Comparison of ENCODE assay signal across 9 cellular contexts in the genomic region with DNA sequence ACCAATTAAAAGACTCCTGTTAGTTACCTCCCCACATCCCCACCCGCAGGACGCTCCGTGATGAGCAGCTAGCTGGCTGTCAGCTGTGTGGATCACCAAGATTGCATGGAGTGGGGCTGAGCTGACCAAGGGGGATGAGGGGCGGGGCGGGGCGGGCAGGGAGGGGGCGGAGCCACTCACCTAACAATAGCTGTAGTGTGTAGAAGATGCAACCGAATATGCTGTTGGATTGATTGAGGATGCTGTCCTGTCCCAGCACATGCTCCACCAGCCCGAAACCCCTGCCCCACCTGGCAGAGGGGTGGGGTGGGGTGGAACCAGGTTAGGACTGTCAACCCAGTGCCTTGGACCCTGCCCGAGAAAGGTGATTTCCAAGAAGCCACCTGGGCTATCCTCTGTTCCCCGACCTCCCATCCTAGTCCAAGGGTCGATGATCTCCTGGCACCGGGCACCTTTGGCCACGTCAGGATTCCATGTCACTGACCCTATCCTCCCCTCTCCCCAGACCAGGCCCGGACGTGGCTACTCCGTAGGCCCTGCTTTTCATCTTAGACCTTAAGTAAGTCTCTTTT. TPM values are rescaled to one million over a fixed set of nuclear protein-coding genes. Genes with fewer than 3 reads are reported as not detected.
A peak's percentile ranks its signal among the peaks of the same experiment; 100 is the strongest.
DNase-seq lines count a peak whose midpoint lies in the region; ATAC-seq and TF ChIP-seq lines count a peak whose summit lies in the region.
"Had no signal": no experiment of that assay in that cellular context is flagged by ENCODE, and none has a peak within 500 bp of the region (broad histone marks: within the 10 kb centered on the region; RNA-seq: fewer than 3 reads in every experiment).

No MANE protein-coding gene starts in this region.

- peak overlapping the region; percentile 96 for H3K9ac ChIP-seq in IMR-90 (ENCODE audit: low read depth, low read length)

- peak overlapping the region in 1 of 2 experiments; percentile 3; a peak in 1 of 4 replicates for H4K8ac ChIP-seq in IMR-90 (ENCODE audit: low read depth in 2 of 2, low read length in 2 of 2)

- peak overlapping the region; percentile 98 for H3K4me2 ChIP-seq in IMR-90 (ENCODE audit: low read depth, low read length)

- BruUV-seq in IMR-90 (replicated peaks; lab: Mats Ljungman, UMichigan): no TSS peak

- no peak overlapping the region; the same call in 1 of the 2 replicates for H3K56ac ChIP-seq in IMR-90 (ENCODE audit: extremely low read depth, insufficient read depth, low read length)

- H2BK20ac ChIP-seq in IMR-90 (ENCODE audit: low read depth, low read length): no peak overlapping the region

- H3K14ac ChIP-seq in IMR-90 (replicated peaks; ENCODE audit: low read depth, low read length): peak overlapping the region; percentile 96

- H3K36me3 ChIP-seq in IMR-90 (ENCODE audit: control insufficient read depth, insufficient read depth, low read length) (peaks cover 21% of the 10 kb centered on the region), gastrocnemius medialis (peaks cover 0 to 10% of the 10 kb centered on the region in 2 donors)

- TF ChIP-seq CTCF in IMR-90 (conservative IDR thresholded peaks at IDR 0.05; ENCODE audit: low read depth, low read length) (no peak), WI38 (IDR thresholded peaks at IDR 0.05; ENCODE audit: low read depth, low read length) (no peak), gastrocnemius medialis (IDR thresholded peaks at IDR 0.05 in 4 of 5, conservative IDR thresholded peaks at IDR 0.05 in 1 of 5) (no peak)

- peaks cover 34 to 64% of the 10 kb centered on the region in 2 experiments; a peak in 3 of 4 replicates for H3K79me1 ChIP-seq in IMR-90 (ENCODE audit: low read depth in 1 of 2, low read length in 2 of 2)

- H3K9me3 ChIP-seq in IMR-90 (ENCODE audit: control insufficient read depth, insufficient read depth, low read length) (no peaks in the 10 kb centered on the region), gastrocnemius medialis (no peaks in the 10 kb centered on the region)
- H3K9me3 ChIP-seq: SJSA1 had no signal

- peak overlapping the region; percentile 48 for H4K5ac ChIP-seq in IMR-90 (ENCODE audit: low read depth, low read length)

- H2AK9ac ChIP-seq in IMR-90 (replicated peaks; ENCODE audit: low read depth, low read length, poor library complexity): peak overlapping the region; percentile 99

- H3K18ac ChIP-seq in IMR-90 (ENCODE audit: low read depth, low read length): no peak overlapping the region

- peaks cover 3% of the 10 kb centered on the region for H3K4me1 ChIP-seq in IMR-90 (ENCODE audit: control insufficient read depth, insufficient read depth, low read length)
- H3K4me1 ChIP-seq in gastrocnemius medialis: peaks cover 8 to 13% of the 10 kb centered on the region in 2 donors

- no peak for TF ChIP-seq RAD21 in IMR-90 (IDR thresholded peaks at IDR 0.05; ENCODE audit: low read length)

- CTCF ChIA-PET in IMR-90 (lab: Yijun Ruan, JAX): no interaction called here

- POLR2A ChIA-PET in IMR-90 (lab: Charles Lee; ENCODE audit: unreplicated experiment): no interaction called here

- TF ChIP-seq POLR2A in IMR-90 (IDR thresholded peaks at IDR 0.05; ENCODE audit: low read depth, low read length) (no peak), gastrocnemius medialis (IDR thresholded peaks at IDR 0.05) (no peak)

- peak overlapping the region; percentile 56 for H2BK5ac ChIP-seq in IMR-90 (ENCODE audit: low read depth, low read length, poor library complexity, severe bottlenecking)

- intact Hi-C loops in IMR-90 (cut with micrococcal nuclease) (loop anchor here (5.0 kb wide), 1 partner anchor 61 kb away; a partner anchor contains a TSS), head of caudate nucleus (cut with DNase I) (loop anchor here (10.0 kb wide), 1 partner anchor 108 kb away; a partner anchor contains a TSS), gastrocnemius medialis (cut with DNase I; ENCODE audit: low total_unique reads) (no loop called here)

- no peak overlapping the region for H2BK15ac ChIP-seq in IMR-90 (ENCODE audit: low read depth, low read length)

- peaks cover 17% of the 10 kb centered on the region for H4K20me1 ChIP-seq in IMR-90 (ENCODE audit: insufficient read depth, low read length)

- dilution Hi-C loops in IMR-90 (cut with HindIII; ENCODE audit: low sequenced_read_pairs, unreplicated experiment): no loop called here

- peak overlapping the region; percentile 91 for H3K4me3 ChIP-seq in IMR-90 (ENCODE audit: insufficient read depth, low read depth, low read length)
- peak overlapping the region; percentile 76 for H3K4me3 ChIP-seq in WI38 (ENCODE audit: low read depth, low read length)
- peak overlapping the region in 3 of 4 donors; percentile 74 to 79 (median 75) for H3K4me3 ChIP-seq in gastrocnemius medialis

- no peak overlapping the region for H2BK120ac ChIP-seq in IMR-90 (ENCODE audit: low read depth, low read length)

- H4K91ac ChIP-seq in IMR-90 (ENCODE audit: insufficient read depth, low read depth, low read length): no peak overlapping the region

- DNase-seq in COLO829 (ENCODE audit: low spot score) (peak; percentile 84), IMR-90 (peak; percentile 38), head of caudate nucleus (peak in 26 of 42 donors; percentile 29 to 73 (median 52)), gastrocnemius medialis (no peak), NCI-H1436 treated with DMSO at 0.1 percent for 48 hours (lab: John Stamatoyannopoulos, UW) (no peak)

- peak overlapping the region; percentile 83 for H3K4ac ChIP-seq in IMR-90 (ENCODE audit: low read depth, low read length)

- H2AK5ac ChIP-seq in IMR-90 (ENCODE audit: low read depth, low read length): peak overlapping the region; percentile 88

- H2AFZ ChIP-seq in IMR-90 (replicated peaks; ENCODE audit: low read length, poor library complexity): peak overlapping the region; percentile 73

- peaks cover 15% of the 10 kb centered on the region for H3K9me1 ChIP-seq in IMR-90 (ENCODE audit: insufficient read depth, low read length)

- in situ Hi-C loops in IMR-90 (cut with MboI; ENCODE audit: low sequenced_read_pairs): no loop called here
- in situ Hi-C loops in gastrocnemius medialis (cut with MboI; ENCODE audit: low sequenced_read_pairs in 4 of 4): loop anchor here in 2 of 4 donors (10.0 to 25.0 kb wide), 2 partner anchors 62 to 106 kb away; a partner anchor contains a TSS

- H3K27ac ChIP-seq in IMR-90 (ENCODE audit: insufficient read depth, low read length) (peak overlapping the region; percentile 13; the same call in 1 of the 2 replicates), gastrocnemius medialis (peak overlapping the region in 3 of 4 donors; percentile 88 to 94 (median 93))
- H3K27ac ChIP-seq: SJSA1 had no signal

- WGBS in IMR-90 (ENCODE audit: extremely low coverage in 2 of 2, insufficient read length in 1 of 2), 2 experiments: 20% methylated on average over 1 of the region's 17 CpGs; no CpG with 5 or more reads in 1 of the 2 experiments

- ATAC-seq in IMR-90 (ENCODE audit: low read depth) (no peak), gastrocnemius medialis (no peak), HG02885 (IDR thresholded peaks at IDR 0.05; ENCODE audit: poor library complexity, unreplicated experiment) (no peak), GM18498 (IDR thresholded peaks at IDR 0.05; ENCODE audit: unreplicated experiment) (no peak)

- H3K27me3 ChIP-seq in IMR-90 (ENCODE audit: control insufficient read depth, insufficient read depth, low read length) (no peaks in the 10 kb centered on the region), gastrocnemius medialis (no peaks in the 10 kb centered on the region)
- H3K27me3 ChIP-seq: SJSA1 had no signal

- peak overlapping the region; percentile 90 for H3K23ac ChIP-seq in IMR-90 (ENCODE audit: low read depth, low read length)

TF ChIP-seq in IMR-90, 13 proteins besides CTCF, POLR2A, EP300 and RAD21 (continues in another document):
- TF ChIP-seq, protein P1, sequence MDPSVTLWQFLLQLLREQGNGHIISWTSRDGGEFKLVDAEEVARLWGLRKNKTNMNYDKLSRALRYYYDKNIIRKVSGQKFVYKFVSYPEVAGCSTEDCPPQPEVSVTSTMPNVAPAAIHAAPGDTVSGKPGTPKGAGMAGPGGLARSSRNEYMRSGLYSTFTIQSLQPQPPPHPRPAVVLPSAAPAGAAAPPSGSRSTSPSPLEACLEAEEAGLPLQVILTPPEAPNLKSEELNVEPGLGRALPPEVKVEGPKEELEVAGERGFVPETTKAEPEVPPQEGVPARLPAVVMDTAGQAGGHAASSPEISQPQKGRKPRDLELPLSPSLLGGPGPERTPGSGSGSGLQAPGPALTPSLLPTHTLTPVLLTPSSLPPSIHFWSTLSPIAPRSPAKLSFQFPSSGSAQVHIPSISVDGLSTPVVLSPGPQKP (IDR thresholded peaks at IDR 0.05; ENCODE audit: borderline replicate concordance, low read depth, low read length): no peak
- no peak for TF ChIP-seq MAZ (IDR thresholded peaks at IDR 0.05; ENCODE audit: borderline replicate concordance, low read depth, low read length)
- TF ChIP-seq RFX5 (IDR thresholded peaks at IDR 0.05; ENCODE audit: low read depth, low read length): no peak
- no peak for TF ChIP-seq CHD1 (IDR thresholded peaks at IDR 0.05; ENCODE audit: low read depth, low read length)

RNA-seq across cellular contexts. Expression of a gene that starts 1.4 kb away (rescaled TPM):
- total RNA-seq in IMR-90 (2012; rRNA removed) (61.9 and 65.2 TPM in 2 replicates), gastrocnemius medialis (10 to 100 TPM; 20.1 to 35.9 (median 32.9) TPM)
- polyA plus RNA-seq in IMR-90 (2012; rRNA removed): 317 and 362 TPM in 2 replicates
- 544 and 807 TPM in 2 replicates for polyA plus RNA-seq in IMR-90 (2012; cell fraction: cytosol; rRNA removed)
- polyA plus RNA-seq in IMR-90 (2012; cell fraction: nucleus; rRNA removed; ENCODE audit: low replicate concordance): 203 and 293 TPM in 2 replicates

RNA-seq across cellular contexts. Expression of a gene that starts 4.5 kb away (rescaled TPM):
- total RNA-seq in IMR-90 (2012; rRNA removed) (0.56 and 0.72 TPM in 2 replicates), gastrocnemius medialis (under 1 TPM; 0.07 to 0.75 (median 0.21) TPM)
- 5.4 and 5.9 TPM in 2 replicates for polyA plus RNA-seq in IMR-90 (2012; rRNA removed)
- polyA plus RNA-seq in IMR-90 (2012; cell fraction: cytosol; rRNA removed): 1.2 and 1.8 TPM in 2 replicates
- 63.3 and 120 TPM in 2 replicates for polyA plus RNA-seq in IMR-90 (2012; cell fraction: nucleus; rRNA removed; ENCODE audit: low replicate concordance)

RNA-seq across cellular contexts. Expression of a gene that starts 15.0 kb away (rescaled TPM):
- total RNA-seq in IMR-90 (2012; rRNA removed): 24.4 and 26.0 TPM in 2 replicates
- polyA plus RNA-seq in IMR-90 (2012; rRNA removed): 79.3 and 89.7 TPM in 2 replicates
- 78.8 and 105 TPM in 2 replicates for polyA plus RNA-seq in IMR-90 (2012; cell fraction: cytosol; rRNA removed)
- polyA plus RNA-seq in IMR-90 (2012; cell fraction: nucleus; rRNA removed; ENCODE audit: low replicate concordance): 56.0 and 112 TPM in 2 replicates
- total RNA-seq in gastrocnemius medialis: 10 to 100 TPM; 24.7 to 68.9 (median 50.9) TPM

RNA-seq across cellular contexts. Expression of a gene that starts 19.0 kb away (rescaled TPM):
- total RNA-seq in IMR-90 (2012; rRNA removed): 6.8 and 6.9 TPM in 2 replicates
- polyA plus RNA-seq in IMR-90 (2012; rRNA removed): 4.9 and 5.5 TPM in 2 replicates
- 2.3 and 2.7 TPM in 2 replicates for polyA plus RNA-seq in IMR-90 (2012; cell fraction: cytosol; rRNA removed)
- 6.3 and 10.7 TPM in 2 replicates for polyA plus RNA-seq in IMR-90 (2012; cell fraction: nucleus; rRNA removed; ENCODE audit: low replicate concordance)
- 10 to 100 TPM; 11.7 to 33.2 (median 21.5) TPM for total RNA-seq in gastrocnemius medialis

RNA-seq across cellular contexts. Expression of a gene that starts 19.2 kb away (rescaled TPM):
- total RNA-seq in IMR-90 (2012; rRNA removed): 4.5 and 5.3 TPM in 2 replicates
- polyA plus RNA-seq in IMR-90 (2012; rRNA removed): 11.6 and 15.4 TPM in 2 replicates
- polyA plus RNA-seq in IMR-90 (2012; cell fraction: cytosol; rRNA removed): 10.8 and 19.1 TPM in 2 replicates
- 9.0 and 26.5 TPM in 2 replicates for polyA plus RNA-seq in IMR-90 (2012; cell fraction: nucleus; rRNA removed; ENCODE audit: low replicate concordance)
- 10 to 100 TPM in 2 of 4 donors, 1 to 10 TPM in 2; 6.6 to 16.0 (median 11.0) TPM for total RNA-seq in gastrocnemius medialis

Comparison
In these comparisons a context has a peak if more than half of its experiments do, and no peak if none do; other contexts are left out.
1. DNase-seq: peak in COLO829 (single experiment), IMR-90 (single experiment) and head of caudate nucleus (26 of 42); none in gastrocnemius medialis (0 of 2) and NCI-H1436 treated with DMSO at 0.1 percent for 48 hours (single experiment).
2. Peak in every context shown above with its lines, with median percentiles within 50 percentile points of each other: H3K4me3 ChIP-seq.